Comparison of ENCODE assay signal across 9 cellular contexts in genomic region chr15:67241132-67241855, GRCh38. TPM values are rescaled to one million over a fixed set of nuclear protein-coding genes. Genes with fewer than 3 reads are reported as not detected.
A peak's percentile ranks its signal among the peaks of the same experiment; 100 is the strongest.
DNase-seq lines count a peak whose midpoint lies in the region; ATAC-seq and TF ChIP-seq lines count a peak whose summit lies in the region.
"Had no signal": no experiment of that assay in that cellular context is flagged by ENCODE, and none has a peak within 500 bp of the region (broad histone marks: within the 10 kb centered on the region; RNA-seq: fewer than 3 reads in every experiment).

No MANE protein-coding gene starts in this region.

- H3K9me3 Mint-ChIP-seq in IgD-negative memory B cell, result no peaks in the 10 kb centered on the region

- peaks cover 27% of the 10 kb centered on the region for H3K4me1 ChIP-seq in vagina

- intact Hi-C loops in vagina (cut with DNase I) (no loop called here), left cardiac atrium (cut with DNase I) (no loop called here), sciatic nerve (cut with DNase I) (no loop called here)

- H3K4me1 Mint-ChIP-seq in IgD-negative memory B cell, result peaks cover 28 to 45% (median 40%) of the 10 kb centered on the region in 3 donors

- peaks cover 4% of the 10 kb centered on the region for H3K36me3 Mint-ChIP-seq in IgD-negative memory B cell

- no peaks in the 10 kb centered on the region for H3K27me3 Mint-ChIP-seq in IgD-negative memory B cell

- H3K9me3 ChIP-seq in vagina, result no peaks in the 10 kb centered on the region

- H3K4me3 ChIP-seq in vagina, result no peak overlapping the region

- TF ChIP-seq CTCF in vagina (IDR thresholded peaks at IDR 0.05), result no peak

- TF ChIP-seq POLR2A in vagina (IDR thresholded peaks at IDR 0.05), result no peak

- peak; percentile 56 for DNase-seq in islet precursor cell
- DNase-seq in DMS 273 treated with DMSO at 0.1 percent for 48 hours (lab: John Stamatoyannopoulos, UW), result no peak
- no peak for DNase-seq in vagina (ENCODE audit: extremely low spot score in 2 of 2)
- DNase-seq in left cardiac atrium, result no peak
- no peak for DNase-seq in sciatic nerve (ENCODE audit: low spot score)

- H3K27ac ChIP-seq in vagina, result no peak overlapping the region
- H3K27ac ChIP-seq: HL-60 had no signal

- peak overlapping the region; percentile 11 to 59 (median 29) for H3K27ac Mint-ChIP-seq in IgD-negative memory B cell

- H3K4me3 Mint-ChIP-seq in IgD-negative memory B cell, result peak overlapping the region; percentile 3 to 86 (median 70)

- ATAC-seq in GM18508 (IDR thresholded peaks at IDR 0.05; ENCODE audit: insufficient read depth, unreplicated experiment), result peak; percentile 57
- peak; percentile 88 for ATAC-seq in GM21529 (IDR thresholded peaks at IDR 0.05; ENCODE audit: unreplicated experiment)
- no peak for ATAC-seq in left cardiac atrium
- ATAC-seq in sciatic nerve, result no peak

- H3K36me3 ChIP-seq in vagina, result no peaks in the 10 kb centered on the region

- H3K27me3 ChIP-seq in vagina, result no peaks in the 10 kb centered on the region

RNA-seq across cellular contexts. Expression of gene AAGAB, which starts 13.2 kb away (rescaled TPM):
- 43.1 TPM for polyA plus RNA-seq in IgD-negative memory B cell
- 41.0 TPM for total RNA-seq in vagina
- total RNA-seq in left cardiac atrium, result 10 to 100 TPM; 18.0 to 26.9 TPM
- 23.2 TPM for total RNA-seq in sciatic nerve

RNA-seq across cellular contexts. Expression of gene IQCH, which starts 13.3 kb away (rescaled TPM):
- polyA plus RNA-seq in IgD-negative memory B cell, result 0.13 TPM
- 1.5 TPM for total RNA-seq in vagina
- total RNA-seq in left cardiac atrium, result 1 to 10 TPM in 1 of 2 donors, under 1 TPM in 1; 0.53 to 1.1 TPM
- total RNA-seq in sciatic nerve, result 2.1 TPM

Comparison
In these comparisons a context has a peak if more than half of its experiments do, and no peak if none do; other contexts are left out.
1. ATAC-seq: peak in GM18508 (single experiment) and GM21529 (single experiment); none in left cardiac atrium (0 of 2) and sciatic nerve (single experiment).